21 cellular contexts compared by ENCODE assay signal in genomic region chr17:72498671-72499210, GRCh38.
A peak's percentile ranks its signal among the peaks of the same experiment; 100 is the strongest.
DNase-seq lines count a peak whose midpoint lies in the region; ATAC-seq, FAIRE-seq and TF ChIP-seq lines count a peak whose summit lies in the region.
"Had no signal": no experiment of that assay in that cellular context is flagged by ENCODE, and none has a peak within 500 bp of the region (broad histone marks: within the 10 kb centered on the region; RNA-seq: fewer than 3 reads in every experiment).

No MANE protein-coding gene starts in this region.

- DNase-seq in PC-3 (peak; percentile 40), BE2C (no peak), NCI-H524 (lab: John Stamatoyannopoulos, UW) (no peak), chondrocyte (ENCODE audit: low spot score) (no peak), kidney (no peak)
- DNase-seq: activated CD4-positive, alpha-beta memory T cell treated with anti-CD3 and anti-CD28 coated beads, Interleukin-2, amount 10 ng/mL, durations not matched to agents 7 days and 5 days; activated naive CD8-positive, alpha-beta T cell treated with anti-CD3 and anti-CD28 coated beads, Interleukin-2, amount 50 U/mL, for 24 hours; AML-193; DND-41; hippocampal formation; NCI-H446 treated with DMSO at 0.1 percent for 48 hours; Peyer's patch; right lobe of liver; SW 1271 had no signal

- TF ChIP-seq CTCF in PC-3 (conservative IDR thresholded peaks at IDR 0.05; ENCODE audit: low read depth, low read length): no peak
- no peak for TF ChIP-seq CTCF in BE2C (IDR thresholded peaks at IDR 0.05; ENCODE audit: low read depth, low read length)
- TF ChIP-seq CTCF in chondrocyte (IDR thresholded peaks at IDR 0.05): no peak
- no peak for TF ChIP-seq CTCF in kidney (IDR thresholded peaks at IDR 0.05; ENCODE audit: borderline replicate concordance, extremely low read depth, insufficient read depth)

- no peaks in the 10 kb centered on the region for H3K9me3 Mint-ChIP-seq in chondrocyte (ENCODE audit: low read depth)
- H3K9me3 Mint-ChIP-seq: activated CD4-positive, alpha-beta memory T cell treated with anti-CD3 and anti-CD28 coated beads, Interleukin-2, amount 10 ng/mL, durations not matched to agents 7 days and 5 days had no signal

- peaks cover 28% of the 10 kb centered on the region for H3K4me1 Mint-ChIP-seq in chondrocyte (ENCODE audit: low read depth)
- H3K4me1 Mint-ChIP-seq: activated CD4-positive, alpha-beta memory T cell treated with anti-CD3 and anti-CD28 coated beads, Interleukin-2, amount 10 ng/mL, durations not matched to agents 7 days and 5 days; activated naive CD8-positive, alpha-beta T cell treated with anti-CD3 and anti-CD28 coated beads, Interleukin-2, amount 50 U/mL, for 24 hours had no signal

- POLR2A ChIA-PET in PC-3 (lab: Charles Lee; ENCODE audit: unreplicated experiment): interaction anchor here (0.8 kb wide), 1 partner anchor 33 kb away, joined by 3 read pairs; no protein-coding TSS in a partner anchor

- no peak overlapping the region for H2AFZ ChIP-seq in PC-3 (ENCODE audit: low read length)

- H3K9ac ChIP-seq in PC-3 (ENCODE audit: low read length) (no peak overlapping the region), kidney (ENCODE audit: low read length in 2 of 2) (no peak overlapping the region)

- peaks cover 92% of the 10 kb centered on the region for H3K79me2 ChIP-seq in PC-3 (ENCODE audit: low read length)

- H3K4me1 ChIP-seq in PC-3 (ENCODE audit: insufficient read depth, low read length): no peaks in the 10 kb centered on the region
- H3K4me1 ChIP-seq in BE2C: no peaks in the 10 kb centered on the region; the same call in none of the 2 replicates
- H3K4me1 ChIP-seq in kidney (ENCODE audit: control insufficient read depth in 1 of 2, insufficient read depth in 1 of 2, low read depth in 1 of 2, low read length in 2 of 2): no peaks in the 10 kb centered on the region

- no peaks in the 10 kb centered on the region for H3F3A ChIP-seq in PC-3 (ENCODE audit: low read length, unreplicated experiment)

- H3K9me3 ChIP-seq in PC-3 (ENCODE audit: low read length) (no peaks in the 10 kb centered on the region), BE2C (peaks cover 2% of the 10 kb centered on the region; the same call in 1 of the 2 replicates), kidney (ENCODE audit: control insufficient read depth in 1 of 2, low read length in 2 of 2) (no peaks in the 10 kb centered on the region)
- H3K9me3 ChIP-seq: neutrophil, Peyer's patch, right lobe of liver had no signal

- H3K4me3 ChIP-seq in PC-3 (ENCODE audit: low read length) (no peak overlapping the region), BE2C (ENCODE audit: low read depth, low read length) (no peak overlapping the region), kidney (ENCODE audit: low read length in 2 of 2) (no peak overlapping the region)
- H3K4me3 ChIP-seq: cardiac muscle cell, Peyer's patch, right lobe of liver had no signal

- peaks cover 26% of the 10 kb centered on the region for H4K20me1 ChIP-seq in PC-3 (ENCODE audit: low read length)

- no peaks in the 10 kb centered on the region for H3K27me3 Mint-ChIP-seq in chondrocyte (ENCODE audit: low read depth)
- H3K27me3 Mint-ChIP-seq: activated CD4-positive, alpha-beta memory T cell treated with anti-CD3 and anti-CD28 coated beads, Interleukin-2, amount 10 ng/mL, durations not matched to agents 7 days and 5 days had no signal

- H3K4me3 Mint-ChIP-seq in chondrocyte (ENCODE audit: unreplicated experiment): no peak overlapping the region
- H3K4me3 Mint-ChIP-seq: activated CD4-positive, alpha-beta memory T cell treated with anti-CD3 and anti-CD28 coated beads, Interleukin-2, amount 10 ng/mL, durations not matched to agents 7 days and 5 days; activated naive CD8-positive, alpha-beta T cell treated with anti-CD3 and anti-CD28 coated beads, Interleukin-2, amount 50 U/mL, for 24 hours; mesothelial cell of epicardium had no signal

- no TSS peak for BruUV-seq in PC-3 (replicated peaks; lab: Mats Ljungman, UMichigan)

- H3K36me3 Mint-ChIP-seq in chondrocyte (ENCODE audit: low read depth): peaks cover 1% of the 10 kb centered on the region
- H3K36me3 Mint-ChIP-seq: mesothelial cell of epicardium had no signal

- ATAC-seq in GM18868 (IDR thresholded peaks at IDR 0.05; ENCODE audit: unreplicated experiment) (peak; percentile 70), GM21390 (IDR thresholded peaks at IDR 0.05; ENCODE audit: unreplicated experiment) (peak; percentile 65), HG03571 (IDR thresholded peaks at IDR 0.05; ENCODE audit: unreplicated experiment) (peak; percentile 62), PC-3 (no peak; the same call in 1 of the 2 replicates)
- ATAC-seq: activated naive CD8-positive, alpha-beta T cell treated with anti-CD3 and anti-CD28 coated beads, Interleukin-2, amount 50 U/mL, for 24 hours; right lobe of liver had no signal

- H3K36me3 ChIP-seq in PC-3 (ENCODE audit: low read depth, low read length): no peaks in the 10 kb centered on the region
- H3K36me3 ChIP-seq in BE2C: no peaks in the 10 kb centered on the region
- no peaks in the 10 kb centered on the region for H3K36me3 ChIP-seq in kidney (ENCODE audit: control insufficient read depth in 1 of 2, insufficient read depth in 2 of 2, low read length in 2 of 2)
- H3K36me3 ChIP-seq: cardiac muscle cell, neutrophil, Peyer's patch, right lobe of liver had no signal

- intact Hi-C loops in PC-3 (cut with micrococcal nuclease) (no loop called here), kidney (cut with DNase I) (no loop called here)

- no peak overlapping the region for H3K27ac Mint-ChIP-seq in chondrocyte (ENCODE audit: unreplicated experiment)
- H3K27ac Mint-ChIP-seq: activated CD4-positive, alpha-beta memory T cell treated with anti-CD3 and anti-CD28 coated beads, Interleukin-2, amount 10 ng/mL, durations not matched to agents 7 days and 5 days; activated naive CD8-positive, alpha-beta T cell treated with anti-CD3 and anti-CD28 coated beads, Interleukin-2, amount 50 U/mL, for 24 hours; mesothelial cell of epicardium had no signal

- no peaks in the 10 kb centered on the region for H3K9me2 ChIP-seq in PC-3 (replicated peaks; ENCODE audit: low read length)

- H3K4me2 ChIP-seq in PC-3 (ENCODE audit: low read length): no peak overlapping the region

- CTCF ChIA-PET in PC-3 (lab: Charles Lee): interaction anchor here (0.8 kb wide), 1 partner anchor 108 kb away, joined by 3 read pairs; no protein-coding TSS in a partner anchor

- FAIRE-seq in kidney (lab: Jason Lieb, UNC): no peak
- FAIRE-seq: HTR-8/SVneo had no signal

- no peak overlapping the region for H3K27ac ChIP-seq in PC-3 (ENCODE audit: low read length)
- no peak overlapping the region for H3K27ac ChIP-seq in kidney (ENCODE audit: low read depth in 2 of 2, low read length in 2 of 2)
- H3K27ac ChIP-seq: cardiac muscle cell, neutrophil, Peyer's patch, right lobe of liver had no signal

- H3K27me3 ChIP-seq in PC-3 (ENCODE audit: low read length) (no peaks in the 10 kb centered on the region), BE2C (no peaks in the 10 kb centered on the region)
- H3K27me3 ChIP-seq: cardiac muscle cell, Peyer's patch had no signal
